23 cellular contexts compared by ENCODE assay signal in the genomic region with DNA sequence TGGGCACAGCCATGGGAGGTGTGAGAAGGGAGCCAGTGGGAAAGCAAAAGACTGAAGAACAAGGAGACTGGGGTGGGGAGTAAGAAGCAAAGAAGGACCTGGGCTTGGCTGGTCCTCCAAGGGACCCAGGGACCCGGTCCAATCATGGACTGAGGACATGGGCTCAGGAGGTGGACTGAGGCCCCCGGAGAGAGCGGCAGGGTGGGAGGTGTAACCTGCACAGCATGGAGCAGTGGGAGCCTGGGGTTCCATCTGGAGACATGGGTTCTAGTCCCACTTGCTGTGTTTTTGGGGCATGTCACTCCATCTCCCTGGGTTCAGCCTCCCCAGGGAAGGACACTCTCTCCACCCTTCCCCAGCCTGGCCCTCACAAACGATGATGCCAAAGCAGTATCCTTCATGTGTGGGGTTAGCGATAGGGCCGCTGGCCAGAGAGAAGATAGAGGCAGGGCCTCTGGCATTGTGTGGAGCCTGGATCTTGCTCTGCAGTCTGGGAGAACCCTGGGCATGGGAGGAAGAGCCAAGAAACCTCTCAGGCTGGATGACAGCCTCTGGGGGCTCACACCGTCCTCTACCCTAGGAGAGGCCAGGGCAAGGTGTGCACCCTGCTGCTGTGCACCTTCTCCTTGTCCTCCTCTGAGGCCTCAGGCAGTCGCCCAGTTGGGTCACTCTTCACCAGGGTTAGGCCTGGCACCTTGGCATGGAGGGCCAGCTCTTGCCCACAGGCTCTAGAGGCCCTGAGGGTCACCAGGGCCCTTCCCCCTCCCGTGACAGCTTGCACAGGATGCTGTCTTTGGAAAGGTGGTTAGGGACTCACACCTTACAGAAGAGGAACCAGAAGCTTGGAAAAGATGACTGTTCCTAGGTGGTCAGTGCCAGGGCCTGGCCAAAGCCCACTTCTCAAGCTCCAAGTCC. TPM values are rescaled to one million over a fixed set of nuclear protein-coding genes. Genes with fewer than 3 reads are reported as not detected.
DNase-seq lines count a peak whose midpoint lies in the region; ATAC-seq, FAIRE-seq and TF ChIP-seq lines count a peak whose summit lies in the region.
"Had no signal": no experiment of that assay in that cellular context is flagged by ENCODE, and none has a peak within 500 bp of the region (broad histone marks: within the 10 kb centered on the region; RNA-seq: fewer than 3 reads in every experiment).

No MANE protein-coding gene starts in this region.

- peak; percentile 18 for DNase-seq in activated CD8-positive, alpha-beta T cell treated with anti-CD3 and anti-CD28 coated beads, Interleukin-2, amount 10 ng/mL, durations not matched to agents 7 days and 5 days
- no peak for DNase-seq in activated CD8-positive, alpha-beta T cell treated with anti-CD3 and anti-CD28 coated beads for 36 hours
- DNase-seq in kidney: peak; percentile 50
- DNase-seq in upper lobe of right lung: no peak
- DNase-seq in GM03348 (ENCODE audit: low spot score): no peak
- DNase-seq: activated gamma-delta T cell, amygdala, foreskin fibroblast, left ventricle myocardium superior, MG63, NCI-H1694 treated with DMSO at 0.1 percent for 48 hours, psoas muscle, SHP77 treated with DMSO at 0.1 percent for 48 hours, spleen, T-helper 17 cell, transverse colon had no signal

- CTCF ChIA-PET in activated CD8-positive, alpha-beta T cell treated with anti-CD3 and anti-CD28 coated beads, Interleukin-2, amount 10 ng/mL, durations not matched to agents 7 days and 5 days (lab: Charles Lee): interaction anchor here (4.0 to 11.6 kb wide), 4 partner anchors 36 to 157 kb away, joined by 22 to 342 read pairs (median 112); partner anchors contain the start of genes PFKFB4 and PLXNB1
- CTCF ChIA-PET in activated CD8-positive, alpha-beta T cell treated with anti-CD3 and anti-CD28 coated beads for 36 hours (lab: Charles Lee): interaction anchor here (3.5 to 12.8 kb wide), 3 partner anchors 37 to 126 kb away, joined by 11 to 312 read pairs (median 31); no protein-coding TSS in a partner anchor

- H3K27ac ChIP-seq in kidney (ENCODE audit: low read depth in 2 of 2, low read length in 2 of 2): no peak overlapping the region
- H3K27ac ChIP-seq in upper lobe of right lung: no peak overlapping the region
- H3K27ac ChIP-seq: C4-2B, psoas muscle, transverse colon had no signal

- intact Hi-C loops in activated CD8-positive, alpha-beta T cell treated with anti-CD3 and anti-CD28 coated beads for 36 hours (cut with micrococcal nuclease): loop anchor here (10.0 kb wide), 1 partner anchor 123 kb away; no protein-coding TSS in a partner anchor
- intact Hi-C loops in kidney (cut with DNase I): no loop called here
- intact Hi-C loops in upper lobe of right lung (cut with DNase I): no loop called here

- no peak for TF ChIP-seq CTCF in activated CD8-positive, alpha-beta T cell treated with anti-CD3 and anti-CD28 coated beads for 36 hours (IDR thresholded peaks at IDR 0.05)
- TF ChIP-seq CTCF in kidney (IDR thresholded peaks at IDR 0.05; ENCODE audit: borderline replicate concordance, extremely low read depth, insufficient read depth): no peak
- no peak for TF ChIP-seq CTCF in upper lobe of right lung (IDR thresholded peaks at IDR 0.05)

- H3K4me3 Mint-ChIP-seq in activated CD8-positive, alpha-beta T cell treated with anti-CD3 and anti-CD28 coated beads, Interleukin-2, amount 10 ng/mL, durations not matched to agents 7 days and 5 days: no peak overlapping the region
- H3K4me3 Mint-ChIP-seq in activated CD8-positive, alpha-beta T cell treated with anti-CD3 and anti-CD28 coated beads for 36 hours: no peak overlapping the region
- H3K4me3 Mint-ChIP-seq: stimulated activated effector memory CD8-positive, alpha-beta T cell treated with anti-CD3 and anti-CD28 coated beads, Interleukin-12 subunit alpha, Interleukin-12 subunit beta, amount 100 ng/mL, for 72 hours; T-helper 17 cell; WTC11 had no signal

- no peak for FAIRE-seq in kidney (lab: Jason Lieb, UNC)
- FAIRE-seq: A204.1, HTR-8/SVneo had no signal

- peaks cover 0 to 2% of the 10 kb centered on the region in 2 donors for H3K36me3 ChIP-seq in kidney (ENCODE audit: control insufficient read depth in 1 of 2, insufficient read depth in 2 of 2, low read length in 2 of 2)
- no peaks in the 10 kb centered on the region for H3K36me3 ChIP-seq in upper lobe of right lung
- H3K36me3 ChIP-seq: MG63, spleen, transverse colon had no signal

- H3K9me3 ChIP-seq in kidney (ENCODE audit: control insufficient read depth in 1 of 2, low read length in 2 of 2) (no peaks in the 10 kb centered on the region), upper lobe of right lung (no peaks in the 10 kb centered on the region)
- H3K9me3 ChIP-seq: MG63, psoas muscle, spleen, transverse colon had no signal

- H3K36me3 Mint-ChIP-seq in activated CD8-positive, alpha-beta T cell treated with anti-CD3 and anti-CD28 coated beads, Interleukin-2, amount 10 ng/mL, durations not matched to agents 7 days and 5 days (ENCODE audit: low read depth): no peaks in the 10 kb centered on the region
- no peaks in the 10 kb centered on the region for H3K36me3 Mint-ChIP-seq in activated CD8-positive, alpha-beta T cell treated with anti-CD3 and anti-CD28 coated beads for 36 hours (ENCODE audit: low read depth)
- H3K36me3 Mint-ChIP-seq: stimulated activated effector memory CD8-positive, alpha-beta T cell treated with anti-CD3 and anti-CD28 coated beads, Interleukin-12 subunit alpha, Interleukin-12 subunit beta, amount 100 ng/mL, for 72 hours had no signal

- H3K27me3 ChIP-seq in upper lobe of right lung: no peaks in the 10 kb centered on the region
- H3K27me3 ChIP-seq: MG63, spleen had no signal

- H3K4me1 ChIP-seq in kidney (ENCODE audit: control insufficient read depth in 1 of 2, insufficient read depth in 1 of 2, low read depth in 1 of 2, low read length in 2 of 2): peaks cover 3 to 5% of the 10 kb centered on the region in 2 donors
- H3K4me1 ChIP-seq in upper lobe of right lung: peaks cover 14% of the 10 kb centered on the region
- H3K4me1 ChIP-seq: psoas muscle had no signal

- no peak overlapping the region for H3K4me3 ChIP-seq in kidney (ENCODE audit: low read length in 2 of 2)
- no peak overlapping the region for H3K4me3 ChIP-seq in upper lobe of right lung
- H3K4me3 ChIP-seq: MG63, psoas muscle, spleen, transverse colon had no signal

- H3K27ac Mint-ChIP-seq in activated CD8-positive, alpha-beta T cell treated with anti-CD3 and anti-CD28 coated beads, Interleukin-2, amount 10 ng/mL, durations not matched to agents 7 days and 5 days: no peak overlapping the region
- H3K27ac Mint-ChIP-seq in activated CD8-positive, alpha-beta T cell treated with anti-CD3 and anti-CD28 coated beads for 36 hours: no peak overlapping the region
- H3K27ac Mint-ChIP-seq: stimulated activated effector memory CD8-positive, alpha-beta T cell treated with anti-CD3 and anti-CD28 coated beads, Interleukin-12 subunit alpha, Interleukin-12 subunit beta, amount 100 ng/mL, for 72 hours; T-helper 17 cell; WTC11 had no signal

- H3K4me1 Mint-ChIP-seq in activated CD8-positive, alpha-beta T cell treated with anti-CD3 and anti-CD28 coated beads, Interleukin-2, amount 10 ng/mL, durations not matched to agents 7 days and 5 days (ENCODE audit: low read depth): peaks cover 2% of the 10 kb centered on the region
- no peaks in the 10 kb centered on the region for H3K4me1 Mint-ChIP-seq in activated CD8-positive, alpha-beta T cell treated with anti-CD3 and anti-CD28 coated beads for 36 hours (ENCODE audit: low read depth)
- H3K4me1 Mint-ChIP-seq: stimulated activated effector memory CD8-positive, alpha-beta T cell treated with anti-CD3 and anti-CD28 coated beads, Interleukin-12 subunit alpha, Interleukin-12 subunit beta, amount 100 ng/mL, for 72 hours had no signal

- ATAC-seq in activated CD8-positive, alpha-beta T cell treated with anti-CD3 and anti-CD28 coated beads, Interleukin-2, amount 10 ng/mL, durations not matched to agents 7 days and 5 days: no peak
- no peak for ATAC-seq in activated CD8-positive, alpha-beta T cell treated with anti-CD3 and anti-CD28 coated beads for 36 hours
- ATAC-seq in upper lobe of right lung: peak; percentile 13
- ATAC-seq in GM18520 (IDR thresholded peaks at IDR 0.05; ENCODE audit: unreplicated experiment): no peak
- ATAC-seq: left ventricle myocardium superior; psoas muscle; stimulated activated effector memory CD8-positive, alpha-beta T cell treated with anti-CD3 and anti-CD28 coated beads, Interleukin-12 subunit alpha, Interleukin-12 subunit beta, amount 100 ng/mL, for 72 hours; T-helper 17 cell had no signal

- no peaks in the 10 kb centered on the region for H3K9me3 Mint-ChIP-seq in activated CD8-positive, alpha-beta T cell treated with anti-CD3 and anti-CD28 coated beads, Interleukin-2, amount 10 ng/mL, durations not matched to agents 7 days and 5 days (ENCODE audit: insufficient read depth)
- H3K9me3 Mint-ChIP-seq in activated CD8-positive, alpha-beta T cell treated with anti-CD3 and anti-CD28 coated beads for 36 hours: no peaks in the 10 kb centered on the region
- H3K9me3 Mint-ChIP-seq: stimulated activated effector memory CD8-positive, alpha-beta T cell treated with anti-CD3 and anti-CD28 coated beads, Interleukin-12 subunit alpha, Interleukin-12 subunit beta, amount 100 ng/mL, for 72 hours had no signal

- H3K27me3 Mint-ChIP-seq in activated CD8-positive, alpha-beta T cell treated with anti-CD3 and anti-CD28 coated beads, Interleukin-2, amount 10 ng/mL, durations not matched to agents 7 days and 5 days (ENCODE audit: low read depth): peaks cover 12% of the 10 kb centered on the region
- H3K27me3 Mint-ChIP-seq in activated CD8-positive, alpha-beta T cell treated with anti-CD3 and anti-CD28 coated beads for 36 hours: peaks cover 6% of the 10 kb centered on the region

- no peak overlapping the region for H3K9ac ChIP-seq in kidney (ENCODE audit: low read length in 2 of 2)

- POLR2A ChIA-PET in activated CD8-positive, alpha-beta T cell treated with anti-CD3 and anti-CD28 coated beads, Interleukin-2, amount 10 ng/mL, durations not matched to agents 7 days and 5 days (lab: Charles Lee): no interaction called here
- POLR2A ChIA-PET in activated CD8-positive, alpha-beta T cell treated with anti-CD3 and anti-CD28 coated beads for 36 hours (lab: Charles Lee): no interaction called here

RNA-seq across cellular contexts. Expression of gene FBXW12, which starts 26.0 kb away (rescaled TPM):
- total RNA-seq in activated CD8-positive, alpha-beta T cell treated with anti-CD3 and anti-CD28 coated beads, Interleukin-2, amount 10 ng/mL, durations not matched to agents 7 days and 5 days: not detected
- not detected for total RNA-seq in activated CD8-positive, alpha-beta T cell treated with anti-CD3 and anti-CD28 coated beads for 36 hours
- total RNA-seq in kidney (not detected), upper lobe of right lung (not detected)
- polyA plus RNA-seq in kidney (ENCODE audit: insufficient read depth, low read depth, low replicate concordance): not detected
- total RNA-seq: left ventricle myocardium superior, NCI-H460, psoas muscle, T-helper 17 cell, transverse colon had no signal
- polyA plus RNA-seq: spleen had no signal

RNA-seq across cellular contexts. Expression of gene PLXNB1, which starts 31.9 kb away (rescaled TPM):
- 1 to 10 TPM in 1 of 2 experiments, under 1 TPM in 1; 0.76 to 1.7 TPM for total RNA-seq in activated CD8-positive, alpha-beta T cell treated with anti-CD3 and anti-CD28 coated beads, Interleukin-2, amount 10 ng/mL, durations not matched to agents 7 days and 5 days
- 1 to 10 TPM; 3.7 TPM for total RNA-seq in activated CD8-positive, alpha-beta T cell treated with anti-CD3 and anti-CD28 coated beads for 36 hours
- 224 TPM for total RNA-seq in kidney
- polyA plus RNA-seq in kidney (ENCODE audit: insufficient read depth, low read depth, low replicate concordance): 101 TPM
- 103 TPM for total RNA-seq in upper lobe of right lung

RNA-seq across cellular contexts. Expression of gene CCDC51, which starts 41.9 kb away (rescaled TPM):
- 10 to 100 TPM; 16.3 to 16.5 TPM for total RNA-seq in activated CD8-positive, alpha-beta T cell treated with anti-CD3 and anti-CD28 coated beads, Interleukin-2, amount 10 ng/mL, durations not matched to agents 7 days and 5 days
- total RNA-seq in activated CD8-positive, alpha-beta T cell treated with anti-CD3 and anti-CD28 coated beads for 36 hours: 10 to 100 TPM; 25.3 to 28.3 TPM
- total RNA-seq in kidney (13.8 TPM), upper lobe of right lung (11.4 TPM)
- polyA plus RNA-seq in kidney (ENCODE audit: insufficient read depth, low read depth, low replicate concordance): 32.8 TPM

RNA-seq across cellular contexts. Expression of gene TMA7, which starts 42.0 kb away (rescaled TPM):
- total RNA-seq in activated CD8-positive, alpha-beta T cell treated with anti-CD3 and anti-CD28 coated beads, Interleukin-2, amount 10 ng/mL, durations not matched to agents 7 days and 5 days: 100 to 1,000 TPM; 339 to 364 TPM
- total RNA-seq in activated CD8-positive, alpha-beta T cell treated with anti-CD3 and anti-CD28 coated beads for 36 hours: 100 to 1,000 TPM; 312 to 334 TPM
- total RNA-seq in kidney (195 TPM), upper lobe of right lung (169 TPM)
- polyA plus RNA-seq in kidney (ENCODE audit: insufficient read depth, low read depth, low replicate concordance): 631 TPM

RNA-seq across cellular contexts. Expression of gene ATRIP, which starts 48.5 kb away (rescaled TPM):
- 10 to 100 TPM; 18.8 to 20.3 TPM for total RNA-seq in activated CD8-positive, alpha-beta T cell treated with anti-CD3 and anti-CD28 coated beads, Interleukin-2, amount 10 ng/mL, durations not matched to agents 7 days and 5 days
- total RNA-seq in activated CD8-positive, alpha-beta T cell treated with anti-CD3 and anti-CD28 coated beads for 36 hours: 10 to 100 TPM; 12.4 to 15.0 TPM
- total RNA-seq in kidney: 6.7 TPM
- 5.4 TPM for polyA plus RNA-seq in kidney (ENCODE audit: insufficient read depth, low read depth, low replicate concordance)
- 5.3 TPM for total RNA-seq in upper lobe of right lung

Comparison
In these comparisons a context has a peak if more than half of its experiments do, and no peak if none do; other contexts are left out.
1. DNase-seq: peak in activated CD8-positive, alpha-beta T cell treated with anti-CD3 and anti-CD28 coated beads, Interleukin-2, amount 10 ng/mL, durations not matched to agents 7 days and 5 days (single experiment) and kidney (single experiment); none in activated CD8-positive, alpha-beta T cell treated with anti-CD3 and anti-CD28 coated beads for 36 hours (single experiment), upper lobe of right lung (single experiment) and GM03348 (single experiment).
2. RNA of gene PLXNB1, which starts 31.9 kb away (total RNA-seq): 224 TPM in kidney (single experiment) and 103 TPM in upper lobe of right lung (single experiment); 3.7 TPM in activated CD8-positive, alpha-beta T cell treated with anti-CD3 and anti-CD28 coated beads for 36 hours and 0.76 to 1.7 TPM in activated CD8-positive, alpha-beta T cell treated with anti-CD3 and anti-CD28 coated beads, Interleukin-2, amount 10 ng/mL, durations not matched to agents 7 days and 5 days; every median in the first group is over 10 times any median in the second.